In genomic region chr12:43210437-43211197, GRCh38 we compare ENCODE assay signal across 9 cellular contexts.
DNase-seq lines count a peak whose midpoint lies in the region; ATAC-seq and TF ChIP-seq lines count a peak whose summit lies in the region.
"Had no signal": no experiment of that assay in that cellular context is flagged by ENCODE, and none has a peak within 500 bp of the region (broad histone marks: within the 10 kb centered on the region; RNA-seq: fewer than 3 reads in every experiment).

No MANE protein-coding gene starts in this region.

- H3K4me1 ChIP-seq in left lung (no peaks in the 10 kb centered on the region), SJCRH30 (no peaks in the 10 kb centered on the region)

- H3K9me3 ChIP-seq in left lung (no peaks in the 10 kb centered on the region), SJCRH30 (replicated peaks) (no peaks in the 10 kb centered on the region)

- TF ChIP-seq POLR2A in GM18505 (IDR thresholded peaks at IDR 0.05; ENCODE audit: borderline replicate concordance, extremely low read depth, insufficient read depth, insufficient read length) = no peak

- H3K27ac ChIP-seq in left lung (peak overlapping the region in 1 of 2 donors; percentile 50), SJCRH30 (no peak overlapping the region)
- H3K27ac ChIP-seq: epithelial cell of prostate had no signal

- H3K4me3 ChIP-seq in left lung (no peak overlapping the region), SJCRH30 (no peak overlapping the region)

- DNase-seq in NOMO-1 treated with DMSO at 0.1 percent for 48 hours (lab: John Stamatoyannopoulos, UW; ENCODE audit: unreplicated experiment) = peak; percentile 83
- DNase-seq in left lung = no peak
- no peak for DNase-seq in SJCRH30
- no peak for DNase-seq in NCI-H2171 treated with DMSO at 0.1 percent for 48 hours (lab: John Stamatoyannopoulos, UW)
- no peak for DNase-seq in activated naive CD4-positive, alpha-beta T cell treated with anti-CD3 and anti-CD28 coated beads, Interleukin-2, amount 50 U/mL, for 16 hours
- DNase-seq in GF-D8 (lab: John Stamatoyannopoulos, UW) = no peak

- peak; percentile 96 for ATAC-seq in GM18505 (IDR thresholded peaks at IDR 0.05; ENCODE audit: unreplicated experiment)
- ATAC-seq in HG02642 (IDR thresholded peaks at IDR 0.05; ENCODE audit: poor library complexity, unreplicated experiment) = peak; percentile 96
- ATAC-seq in left lung = peak; percentile 57

- TF ChIP-seq CTCF in left lung (IDR thresholded peaks at IDR 0.05) = no peak

- intact Hi-C loops in left lung (cut with DNase I) = no loop called here

- no peaks in the 10 kb centered on the region for H3K36me3 ChIP-seq in left lung
- no peaks in the 10 kb centered on the region for H3K36me3 ChIP-seq in SJCRH30

- H3K27me3 ChIP-seq in left lung = no peaks in the 10 kb centered on the region
- no peaks in the 10 kb centered on the region for H3K27me3 ChIP-seq in SJCRH30
